In genomic region chr14:103118019-103118662, GRCh38 we compare ENCODE assay signal across 1 cellular context.
A peak's percentile ranks its signal among the peaks of the same experiment; 100 is the strongest.
TF ChIP-seq lines count a peak whose summit lies in the region.

No MANE protein-coding gene starts in this region.

TF ChIP-seq in K562, 482 proteins besides CTCF, POLR2A, EP300 and RAD21 (continues in another document):
- TF ChIP-seq ARID4B (CRISPR knock-in tag; IDR thresholded peaks at IDR 0.05) (no peak), ZNF232 (CRISPR knock-in tag; IDR thresholded peaks at IDR 0.05) (no peak), HBP1 (CRISPR knock-in tag; IDR thresholded peaks at IDR 0.05) (no peak), KHSRP (IDR thresholded peaks at IDR 0.05) (no peak), FOXJ2 (tag; IDR thresholded peaks at IDR 0.05) (0 out of 2 replicates have a peak, but pooled peaks have one; percentile 17), L3MBTL2 (IDR thresholded peaks at IDR 0.05) (0 out of 2 replicates have a peak, but pooled peaks have one; percentile 38), MEF2D (tag; conservative IDR thresholded peaks at IDR 0.05; ENCODE audit: low read depth) (no peak), USF2 (CRISPR knock-in tag; IDR thresholded peaks at IDR 0.05) (peak; percentile 75), SNRNP70 (optimal IDR thresholded peaks at IDR 0.05; ENCODE audit: low read depth, low read length) (no peak), ZNF592 (IDR thresholded peaks at IDR 0.05) (peak; percentile 35; the same call in 1 of the 2 replicates), TGIF2 (CRISPR knock-in tag; IDR thresholded peaks at IDR 0.05) (no peak), HNRNPUL1 (IDR thresholded peaks at IDR 0.05; ENCODE audit: low read length) (no peak), FOXA1 (IDR thresholded peaks at IDR 0.05; ENCODE audit: borderline replicate concordance) (no peak), PRDM10 (IDR thresholded peaks at IDR 0.05; ENCODE audit: partially characterized antibody) (no peak), PHB (CRISPR knock-in tag; IDR thresholded peaks at IDR 0.05) (no peak), ZBTB34 (CRISPR knock-in tag; IDR thresholded peaks at IDR 0.05) (no peak), PCBP2 (IDR thresholded peaks at IDR 0.05; ENCODE audit: low read depth, low read length, poor library complexity, severe bottlenecking) (no peak), SRSF9 (IDR thresholded peaks at IDR 0.05; ENCODE audit: borderline replicate concordance, low read depth, low read length) (no peak), SFPQ (IDR thresholded peaks at IDR 0.05; ENCODE audit: low read depth, low read length) (no peak), SOX6 (IDR thresholded peaks at IDR 0.05) (no peak; the same call in 1 of the 2 replicates), ZBTB49 (CRISPR knock-in tag; IDR thresholded peaks at IDR 0.05; ENCODE audit: borderline replicate concordance) (no peak), THRAP3 (IDR thresholded peaks at IDR 0.05; ENCODE audit: borderline replicate concordance) (no peak), SREBF1 (IDR thresholded peaks at IDR 0.05; ENCODE audit: borderline replicate concordance, low read depth, low read length) (no peak), DACH1 (IDR thresholded peaks at IDR 0.05; ENCODE audit: partially characterized antibody) (no peak), ZMIZ1 (IDR thresholded peaks at IDR 0.05; ENCODE audit: low read depth in 2 of 2, low read length in 2 of 2) (no peak), USF1 (CRISPR knock-in tag; IDR thresholded peaks at IDR 0.05) (peak; percentile 66), SMAD2 (IDR thresholded peaks at IDR 0.05; ENCODE audit: low read depth, low read length) (no peak), ELF4 (CRISPR knock-in tag; IDR thresholded peaks at IDR 0.05) (no peak)
